In the genomic region with DNA sequence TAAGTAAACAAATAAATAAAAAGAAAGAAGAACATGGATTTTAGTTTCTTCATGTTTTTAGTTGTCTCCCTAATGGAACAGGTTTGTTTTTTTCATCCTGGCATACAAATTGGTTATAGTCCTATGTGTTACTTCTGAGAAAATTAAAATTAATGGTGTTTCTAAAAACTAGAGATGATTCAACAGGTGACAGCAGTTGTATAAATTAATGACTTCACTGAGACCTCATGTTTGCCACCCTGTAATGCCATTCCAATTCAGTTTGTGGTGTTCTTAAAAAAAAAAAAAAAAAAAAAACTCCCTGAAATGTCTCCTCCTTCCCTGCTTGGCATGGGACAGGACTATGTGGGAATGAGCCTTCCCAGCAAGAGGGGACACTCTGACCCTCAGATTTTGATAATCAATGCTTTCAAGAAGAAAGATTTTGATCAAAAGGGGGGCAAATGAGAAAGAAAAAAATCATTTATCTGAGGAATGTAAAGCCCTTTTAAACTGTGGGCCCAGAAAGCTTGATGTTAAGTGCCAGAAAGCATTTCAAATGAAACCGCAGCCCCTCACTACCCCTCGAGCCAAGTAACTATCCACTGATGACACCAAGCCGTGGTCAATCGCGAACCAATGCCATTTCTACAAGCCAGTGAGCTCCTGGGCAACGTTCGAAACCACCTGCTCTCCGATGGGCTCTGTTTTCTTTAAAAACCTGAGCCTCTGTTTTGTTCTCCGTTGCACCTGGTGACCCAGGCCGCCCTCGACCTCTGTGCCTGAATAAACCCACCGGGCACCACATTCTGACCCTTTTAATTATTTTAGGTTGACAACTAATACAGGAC, we compare ENCODE assay signal across 8 cellular contexts. TPM values are rescaled to one million over a fixed set of nuclear protein-coding genes. Genes with fewer than 3 reads are reported as not detected.
A peak's percentile ranks its signal among the peaks of the same experiment; 100 is the strongest.
DNase-seq lines count a peak whose midpoint lies in the region; ATAC-seq and TF ChIP-seq lines count a peak whose summit lies in the region.

No MANE protein-coding gene starts in this region.

- H3K27me3 ChIP-seq in BLaER1 (peaks cover 44% of the 10 kb centered on the region), Karpas-422 (ENCODE audit: low read length) (no peaks in the 10 kb centered on the region)
- H3K27me3 ChIP-seq in naive thymus-derived CD4-positive, alpha-beta T cell (ENCODE audit: control insufficient read depth in 2 of 2, insufficient read depth in 2 of 2, low read length in 2 of 2): no peaks in the 10 kb centered on the region

- H3K4me1 ChIP-seq in BLaER1 (peaks cover 79% of the 10 kb centered on the region), Karpas-422 (ENCODE audit: low read length) (peaks cover 15% of the 10 kb centered on the region)
- peaks cover 0 to 5% of the 10 kb centered on the region in 2 donors for H3K4me1 ChIP-seq in naive thymus-derived CD4-positive, alpha-beta T cell (ENCODE audit: control insufficient read depth in 2 of 2, insufficient read depth in 2 of 2, low read length in 2 of 2)

- H3K36me3 ChIP-seq in BLaER1 (peaks cover 6% of the 10 kb centered on the region; the same call in 1 of the 2 replicates), Karpas-422 (ENCODE audit: insufficient read depth, low read length) (no peaks in the 10 kb centered on the region)
- H3K36me3 ChIP-seq in naive thymus-derived CD4-positive, alpha-beta T cell (ENCODE audit: control insufficient read depth in 2 of 3, insufficient read depth in 3 of 3, low read length in 3 of 3): no peaks in the 10 kb centered on the region

- H3K79me2 ChIP-seq in Karpas-422 (ENCODE audit: low read length): peaks cover 13% of the 10 kb centered on the region

- peak overlapping the region; percentile 93 for H3K4me3 ChIP-seq in BLaER1
- H3K4me3 ChIP-seq in Karpas-422 (ENCODE audit: low read length): peak overlapping the region; percentile 99
- H3K4me3 ChIP-seq in choroid plexus epithelial cell (ENCODE audit: low read depth, low read length): peak overlapping the region; percentile 75
- H3K4me3 ChIP-seq in naive thymus-derived CD4-positive, alpha-beta T cell (ENCODE audit: low read length): peak overlapping the region; percentile 65

- H3K9me3 Mint-ChIP-seq in naive thymus-derived CD4-positive, alpha-beta T cell: no peaks in the 10 kb centered on the region

- peaks cover 6% of the 10 kb centered on the region; the same call in 1 of the 2 replicates for H4K20me1 ChIP-seq in BLaER1
- no peaks in the 10 kb centered on the region for H4K20me1 ChIP-seq in Karpas-422 (ENCODE audit: insufficient read depth, low read depth, low read length)

- in situ Hi-C loops in GM13976 (cut with MboI; ENCODE audit: low sequenced_read_pairs, unreplicated experiment): no loop called here

- H3K27ac Mint-ChIP-seq in naive thymus-derived CD4-positive, alpha-beta T cell: peak overlapping the region; percentile 12 to 91 (median 66)

- H2AFZ ChIP-seq in Karpas-422 (ENCODE audit: low read length): peak overlapping the region; percentile 95

- H3K4me1 Mint-ChIP-seq in naive thymus-derived CD4-positive, alpha-beta T cell: peaks cover 2 to 21% (median 13%) of the 10 kb centered on the region in 7 donors

- TF ChIP-seq CTCF in choroid plexus epithelial cell (conservative IDR thresholded peaks at IDR 0.05; ENCODE audit: low read depth, low read length) (no peak), GM13976 (IDR thresholded peaks at IDR 0.05; ENCODE audit: borderline replicate concordance, control extremely low read depth, extremely low read depth, insufficient read depth, missing control alignments) (no peak)

- H3K36me3 Mint-ChIP-seq in naive thymus-derived CD4-positive, alpha-beta T cell: peaks cover 0 to 1% (median 0%) of the 10 kb centered on the region in 5 donors

- H3K9me2 ChIP-seq in Karpas-422 (replicated peaks; ENCODE audit: insufficient read depth, low read length): no peaks in the 10 kb centered on the region

- intact Hi-C loops in naive thymus-derived CD4-positive, alpha-beta T cell (cut with micrococcal nuclease): loop anchor here (5.0 to 10.0 kb wide), 3 partner anchors 120 to 430 kb away; partner anchors contain the start of genes MRPL41 (in 1 of the 2), NRARP (in 1 of the 2), PAXX (in 1 of the 2) and PNPLA7 (in 1 of the 2)
- intact Hi-C loops in left colon (cut with DNase I, micrococcal nuclease): no loop called here

- peak overlapping the region; percentile 83 for H3K27ac ChIP-seq in BLaER1
- H3K27ac ChIP-seq in Karpas-422 (ENCODE audit: low read length): no peak overlapping the region
- peak overlapping the region; percentile 62 for H3K27ac ChIP-seq in naive thymus-derived CD4-positive, alpha-beta T cell (ENCODE audit: low read depth, low read length)

- peak overlapping the region; percentile 76 to 90 (median 82) for H3K4me3 Mint-ChIP-seq in naive thymus-derived CD4-positive, alpha-beta T cell

- CTCF ChIA-PET in naive thymus-derived CD4-positive, alpha-beta T cell (lab: Charles Lee): interaction anchor here (0.6 to 1.6 kb wide), 5 partner anchors 9 to 120 kb away, joined by 3 to 8 read pairs (median 4); partner anchors contain the start of gene NRARP

- peaks cover 0 to 9% (median 0%) of the 10 kb centered on the region in 5 donors for H3K27me3 Mint-ChIP-seq in naive thymus-derived CD4-positive, alpha-beta T cell

- ATAC-seq in naive thymus-derived CD4-positive, alpha-beta T cell: no peak
- no peak for ATAC-seq in left colon

- POLR2A ChIA-PET in naive thymus-derived CD4-positive, alpha-beta T cell (lab: Charles Lee): interaction anchor here (0.6 to 2.3 kb wide), 10 partner anchors 23 to 626 kb away, joined by 3 to 7 read pairs (median 4); partner anchors contain the start of genes CCDC183, NRARP, NSMF and PNPLA7

- H3K9me3 ChIP-seq in BLaER1 (no peaks in the 10 kb centered on the region), Karpas-422 (ENCODE audit: low read length) (no peaks in the 10 kb centered on the region)
- H3K9me3 ChIP-seq in naive thymus-derived CD4-positive, alpha-beta T cell (ENCODE audit: control insufficient read depth in 2 of 3, low read length in 3 of 3): no peaks in the 10 kb centered on the region

- DNase-seq in Karpas-422 (no peak), choroid plexus epithelial cell (ENCODE audit: low read depth) (no peak), GM13976 (ENCODE audit: low spot score) (no peak), left colon (no peak), SKM-1 (lab: John Stamatoyannopoulos, UW; ENCODE audit: unreplicated experiment) (no peak), H4 (ENCODE audit: low spot score) (no peak)
- peak in 1 of 9 donors; percentile 16 for DNase-seq in naive thymus-derived CD4-positive, alpha-beta T cell

- H3K9ac ChIP-seq in BLaER1: peak overlapping the region; percentile 92
- peak overlapping the region; percentile 93 for H3K9ac ChIP-seq in Karpas-422 (ENCODE audit: low read length)

- H3K4me2 ChIP-seq in BLaER1 (peak overlapping the region; percentile 98), Karpas-422 (ENCODE audit: low read depth, low read length, poor library complexity, severe bottlenecking) (peak overlapping the region; percentile 100)

RNA-seq across cellular contexts. Expression of gene EXD3, which starts 0.9 kb away (rescaled TPM):
- total RNA-seq in Karpas-422 (2014; rRNA removed; shearing (Covaris generic); ENCODE audit: low replicate concordance): 2.8 and 7.8 TPM in 2 replicates
- 10 to 100 TPM; 11.7 to 27.2 (median 24.7) TPM for total RNA-seq in naive thymus-derived CD4-positive, alpha-beta T cell
- 1 to 10 TPM; 3.5 to 7.6 TPM for polyA plus RNA-seq in naive thymus-derived CD4-positive, alpha-beta T cell
- 10 to 100 TPM; 44.1 to 57.3 TPM for total RNA-seq in left colon
- 1.4 and 2.8 TPM in 2 replicates for total RNA-seq in H4 (2014; rRNA removed; shearing (Covaris generic))

RNA-seq across cellular contexts. Expression of gene NOXA1, which starts 1.1 kb away (rescaled TPM):
- 0.51 TPM in 1 of 2 replicates, not detected in the other for total RNA-seq in Karpas-422 (2014; rRNA removed; shearing (Covaris generic); ENCODE audit: low replicate concordance)
- 10 to 100 TPM in 2 of 5 experiments, 1 to 10 TPM in 2, under 1 TPM in 1; 0.94 to 11.1 (median 6.0) TPM for total RNA-seq in naive thymus-derived CD4-positive, alpha-beta T cell
- 1 to 10 TPM in 1 of 2 donors, under 1 TPM in 1; 0.73 to 2.6 TPM for polyA plus RNA-seq in naive thymus-derived CD4-positive, alpha-beta T cell
- total RNA-seq in left colon: 10 to 100 TPM; 33.3 to 42.6 TPM
- not detected in 2 replicates for total RNA-seq in H4 (2014; rRNA removed; shearing (Covaris generic))

RNA-seq across cellular contexts. Expression of gene ENTPD8, which starts 19.1 kb away (rescaled TPM):
- not detected in 2 replicates for total RNA-seq in Karpas-422 (2014; rRNA removed; shearing (Covaris generic); ENCODE audit: low replicate concordance)
- not detected for total RNA-seq in naive thymus-derived CD4-positive, alpha-beta T cell
- not detected for polyA plus RNA-seq in naive thymus-derived CD4-positive, alpha-beta T cell
- 100 to 1,000 TPM; 108 to 120 TPM for total RNA-seq in left colon
- total RNA-seq in H4 (2014; rRNA removed; shearing (Covaris generic)): 0.08 TPM in 1 of 2 replicates, not detected in the other

RNA-seq across cellular contexts. Expression of gene NSMF, which starts 37.1 kb away (rescaled TPM):
- total RNA-seq in Karpas-422 (2014; rRNA removed; shearing (Covaris generic); ENCODE audit: low replicate concordance): 36.4 and 55.4 TPM in 2 replicates
- total RNA-seq in naive thymus-derived CD4-positive, alpha-beta T cell: 10 to 100 TPM; 22.9 to 92.0 (median 57.3) TPM
- 10 to 100 TPM; 10.9 to 21.4 TPM for polyA plus RNA-seq in naive thymus-derived CD4-positive, alpha-beta T cell
- 10 to 100 TPM; 39.9 to 52.0 TPM for total RNA-seq in left colon
- total RNA-seq in H4 (2014; rRNA removed; shearing (Covaris generic)): 17.1 and 19.1 TPM in 2 replicates

Comparison
In these comparisons a context has a peak if more than half of its experiments do, and no peak if none do; other contexts are left out.
1. RNA of gene ENTPD8, which starts 19.1 kb away (total RNA-seq): 108 to 120 TPM in left colon; 0.08 TPM in H4, not detected in Karpas-422 and not detected in naive thymus-derived CD4-positive, alpha-beta T cell; every median in the first group is over 100 times any median in the second.
2. intact Hi-C loops: an anchor here in naive thymus-derived CD4-positive, alpha-beta T cell (5.0 to 10.0 kb wide); none called in left colon.
3. Peak in every context shown above with its lines, with median percentiles within 50 percentile points of each other: H3K4me3 ChIP-seq.